Comparison of ENCODE assay signal across 11 cellular contexts in genomic region chr10:110833941-110834621, GRCh38. TPM values are rescaled to one million over a fixed set of nuclear protein-coding genes. Genes with fewer than 3 reads are reported as not detected.
A peak's percentile ranks its signal among the peaks of the same experiment; 100 is the strongest.
DNase-seq lines count a peak whose midpoint lies in the region; ATAC-seq, FAIRE-seq and TF ChIP-seq lines count a peak whose summit lies in the region.
"Had no signal": no experiment of that assay in that cellular context is flagged by ENCODE, and none has a peak within 500 bp of the region (broad histone marks: within the 10 kb centered on the region; RNA-seq: fewer than 3 reads in every experiment).

No MANE protein-coding gene starts in this region.

- peaks cover 6% of the 10 kb centered on the region for H3K4me1 ChIP-seq in mesodermal cell (ENCODE audit: control insufficient read depth, insufficient read depth, low read length, poor library complexity, severe bottlenecking)
- H3K4me1 ChIP-seq: A549 had no signal

- no peaks in the 10 kb centered on the region for H3K9me3 ChIP-seq in mesodermal cell (ENCODE audit: control insufficient read depth, low read length)
- H3K9me3 ChIP-seq: A549 had no signal

- TF ChIP-seq CTCF in foreskin fibroblast (IDR thresholded peaks at IDR 0.05; ENCODE audit: low read depth, low read length): no peak

- H3K36me3 ChIP-seq in mesodermal cell (ENCODE audit: control insufficient read depth, insufficient read depth, low read length): no peaks in the 10 kb centered on the region

- H3K27ac ChIP-seq in mesodermal cell (ENCODE audit: low read depth, low read length, severe bottlenecking): peak overlapping the region; percentile 10
- H3K27ac ChIP-seq: A549 had no signal

- DNase-seq in NCI-H2171 treated with DMSO at 0.1 percent for 48 hours (lab: John Stamatoyannopoulos, UW): peak; percentile 58
- no peak for DNase-seq in NCI-H2171 (lab: John Stamatoyannopoulos, UW)
- no peak for DNase-seq in activated naive CD8-positive, alpha-beta T cell treated with anti-CD3 and anti-CD28 coated beads, Interleukin-2, amount 50 U/mL, for 24 hours
- no peak for DNase-seq in stimulated activated naive CD8-positive, alpha-beta T cell treated with anti-CD3 and anti-CD28 coated beads, Interleukin-15, amount 100 ng/mL, for 72 hours
- DNase-seq in foreskin fibroblast: no peak
- no peak for DNase-seq in NCI-H524 treated with DMSO at 0.1 percent for 48 hours (lab: John Stamatoyannopoulos, UW)
- no peak for DNase-seq in HTR-8/SVneo (ENCODE audit: insufficient read length, low spot score)
- DNase-seq: caudate nucleus; stimulated activated CD4-positive, alpha-beta T cell treated with anti-CD3 and anti-CD28 coated beads, Interleukin-2, amount 100 ng/mL, for 24 hours had no signal

- no peak for ATAC-seq in activated naive CD8-positive, alpha-beta T cell treated with anti-CD3 and anti-CD28 coated beads, Interleukin-2, amount 50 U/mL, for 24 hours
- no peak for ATAC-seq in stimulated activated naive CD8-positive, alpha-beta T cell treated with anti-CD3 and anti-CD28 coated beads, Interleukin-15, amount 100 ng/mL, for 72 hours
- ATAC-seq: A549 had no signal

- H3K36me3 Mint-ChIP-seq in activated naive CD8-positive, alpha-beta T cell treated with anti-CD3 and anti-CD28 coated beads, Interleukin-2, amount 50 U/mL, for 24 hours (ENCODE audit: low read depth): no peaks in the 10 kb centered on the region

- no peaks in the 10 kb centered on the region for H3K9me3 Mint-ChIP-seq in activated naive CD8-positive, alpha-beta T cell treated with anti-CD3 and anti-CD28 coated beads, Interleukin-2, amount 50 U/mL, for 24 hours
- no peaks in the 10 kb centered on the region for H3K9me3 Mint-ChIP-seq in stimulated activated naive CD8-positive, alpha-beta T cell treated with anti-CD3 and anti-CD28 coated beads, Interleukin-15, amount 100 ng/mL, for 72 hours

- 93 to 96% methylated on average over 14 of the region's 14 CpGs for WGBS in mesodermal cell (ENCODE audit: insufficient coverage in 2 of 2), 2 experiments

- H3K4me3 Mint-ChIP-seq in activated naive CD8-positive, alpha-beta T cell treated with anti-CD3 and anti-CD28 coated beads, Interleukin-2, amount 50 U/mL, for 24 hours: no peak overlapping the region
- peak overlapping the region in 1 of 2 donors; percentile 62 for H3K4me3 Mint-ChIP-seq in stimulated activated naive CD8-positive, alpha-beta T cell treated with anti-CD3 and anti-CD28 coated beads, Interleukin-15, amount 100 ng/mL, for 72 hours

- H3K4me3 ChIP-seq in mesodermal cell (ENCODE audit: extremely low read depth, insufficient read depth, low read length, poor library complexity, severe bottlenecking): no peak overlapping the region
- H3K4me3 ChIP-seq in foreskin fibroblast (ENCODE audit: low read depth in 1 of 2, low read length in 2 of 2): no peak overlapping the region
- H3K4me3 ChIP-seq: A549 had no signal

- H3K4me1 Mint-ChIP-seq in activated naive CD8-positive, alpha-beta T cell treated with anti-CD3 and anti-CD28 coated beads, Interleukin-2, amount 50 U/mL, for 24 hours: peaks cover 39% of the 10 kb centered on the region
- peaks cover 61% of the 10 kb centered on the region for H3K4me1 Mint-ChIP-seq in stimulated activated naive CD8-positive, alpha-beta T cell treated with anti-CD3 and anti-CD28 coated beads, Interleukin-15, amount 100 ng/mL, for 72 hours

- no peak for FAIRE-seq in HTR-8/SVneo (lab: Jason Lieb, UNC)
- FAIRE-seq: A549 had no signal

- H3K27ac Mint-ChIP-seq in activated naive CD8-positive, alpha-beta T cell treated with anti-CD3 and anti-CD28 coated beads, Interleukin-2, amount 50 U/mL, for 24 hours: peak overlapping the region; percentile 78
- H3K27ac Mint-ChIP-seq in stimulated activated naive CD8-positive, alpha-beta T cell treated with anti-CD3 and anti-CD28 coated beads, Interleukin-15, amount 100 ng/mL, for 72 hours: peak overlapping the region; percentile 87

- no peaks in the 10 kb centered on the region for H3K27me3 Mint-ChIP-seq in activated naive CD8-positive, alpha-beta T cell treated with anti-CD3 and anti-CD28 coated beads, Interleukin-2, amount 50 U/mL, for 24 hours
- H3K27me3 Mint-ChIP-seq in stimulated activated naive CD8-positive, alpha-beta T cell treated with anti-CD3 and anti-CD28 coated beads, Interleukin-15, amount 100 ng/mL, for 72 hours: no peaks in the 10 kb centered on the region

RNA-seq across cellular contexts. Expression of gene PDCD4, which starts 37.6 kb away (rescaled TPM):
- 54.3 TPM for polyA plus RNA-seq in mesodermal cell (2013, experiment 1 of 2)
- polyA plus RNA-seq in mesodermal cell (2013, experiment 2 of 2): 59.0 TPM
